Comparison of ENCODE assay signal across 8 cellular contexts in the genomic region with DNA sequence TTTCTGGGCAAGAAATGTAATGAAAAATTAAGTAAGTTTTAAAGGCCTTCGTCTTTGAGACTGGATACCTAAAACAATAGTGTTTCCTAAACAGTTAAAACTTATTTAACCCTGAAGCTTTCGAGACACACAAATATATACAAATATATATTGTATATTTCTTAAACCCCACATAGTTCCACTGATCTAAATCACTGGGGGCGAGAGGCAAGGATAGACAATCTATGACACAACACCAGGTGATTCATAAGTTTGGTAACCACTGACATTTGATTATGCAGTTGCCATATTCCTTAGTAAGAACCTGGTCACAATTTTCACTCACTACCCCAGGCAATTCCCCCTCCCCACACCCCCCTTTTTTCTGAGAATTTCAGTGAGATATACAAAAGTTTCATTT. TPM values are rescaled to one million over a fixed set of nuclear protein-coding genes. Genes with fewer than 3 reads are reported as not detected.
DNase-seq lines count a peak whose midpoint lies in the region; ATAC-seq and TF ChIP-seq lines count a peak whose summit lies in the region.

No MANE protein-coding gene starts in this region.

- peaks cover 54% of the 10 kb centered on the region for H3K79me2 ChIP-seq in mammary epithelial cell (ENCODE audit: insufficient read depth, low read length)

- H3K36me3 Mint-ChIP-seq in Caco-2 (ENCODE audit: insufficient read depth, unreplicated experiment), result peaks cover 48% of the 10 kb centered on the region

- WGBS in mammary epithelial cell (ENCODE audit: low coverage, missing lambda C conversion rate), result 21% methylated on average over 3 of the region's 3 CpGs

- H3K9me3 Mint-ChIP-seq in Caco-2 (ENCODE audit: unreplicated experiment), result no peaks in the 10 kb centered on the region

- no TSS peak for BruUV-seq in Caco-2 (replicated peaks; lab: Mats Ljungman, UMichigan)
- BruUV-seq in mammary epithelial cell (replicated peaks; lab: Mats Ljungman, UMichigan), result TSS peak; percentile 46

- dilution Hi-C loops in mammary epithelial cell (cut with HindIII; ENCODE audit: low sequenced_read_pairs), result no loop called here

- H3K27me3 ChIP-seq in Caco-2 (replicated peaks; ENCODE audit: control insufficient read depth, insufficient read depth, low read length) (no peaks in the 10 kb centered on the region), mammary epithelial cell (ENCODE audit: insufficient read depth, low read length) (no peaks in the 10 kb centered on the region), mononuclear cell (ENCODE audit: insufficient read depth, low read length) (no peaks in the 10 kb centered on the region)

- H3K4me3 ChIP-seq in Caco-2 (ENCODE audit: low read depth, low read length) (peak overlapping the region; percentile 41), mammary epithelial cell (replicated peaks in 1 of 3; ENCODE audit: insufficient read depth in 1 of 3, low read depth in 2 of 3, low read length in 3 of 3) (peak overlapping the region; percentile 38 to 89 (median 82)), mononuclear cell (ENCODE audit: low read length) (peak overlapping the region; percentile 61)

- intact Hi-C loops in Caco-2 (cut with micrococcal nuclease; ENCODE audit: unreplicated experiment), result no loop called here
- intact Hi-C loops in mammary epithelial cell (cut with micrococcal nuclease), result no loop called here

- POLR2A ChIA-PET in Caco-2 (lab: Charles Lee), result interaction anchor here (1.1 kb wide), 1 partner anchor 44 kb away, joined by 6 read pairs; a partner anchor contains a TSS

- no peak overlapping the region for H2AFZ ChIP-seq in mammary epithelial cell (ENCODE audit: low read depth, low read length)

- in situ Hi-C loops in mammary epithelial cell (cut with MboI; ENCODE audit: low sequenced_read_pairs in 2 of 2), result loop anchor here in 1 of 2 donors (25.0 kb wide), 1 partner anchor 93 kb away; the partner anchor contains the start of genes MTMR11 and SF3B4

- CTCF ChIA-PET in Caco-2 (lab: Charles Lee) (no interaction called here), mammary epithelial cell (lab: Charles Lee; ENCODE audit: low non-redundant PET) (no interaction called here)

- ATAC-seq in GM21367 (IDR thresholded peaks at IDR 0.05; ENCODE audit: unreplicated experiment) (no peak), HG02759 (IDR thresholded peaks at IDR 0.05; ENCODE audit: unreplicated experiment) (no peak)

- peak overlapping the region; percentile 89 for H3K27ac ChIP-seq in mammary epithelial cell (ENCODE audit: insufficient read depth, low read depth, low read length)

- H3K36me3 ChIP-seq in Caco-2 (ENCODE audit: control insufficient read depth, insufficient read depth, low read length), result no peaks in the 10 kb centered on the region; the same call in 1 of the 2 replicates
- no peaks in the 10 kb centered on the region for H3K36me3 ChIP-seq in mammary epithelial cell (ENCODE audit: insufficient read depth, low read length)

- H3K4me2 ChIP-seq in mammary epithelial cell (ENCODE audit: insufficient read depth, low read depth, low read length), result peak overlapping the region; percentile 81

- peak overlapping the region; percentile 87 for H3K27ac Mint-ChIP-seq in Caco-2 (ENCODE audit: unreplicated experiment)

- H3K9me3 ChIP-seq in Caco-2, result no peaks in the 10 kb centered on the region
- no peaks in the 10 kb centered on the region for H3K9me3 ChIP-seq in mammary epithelial cell (replicated peaks; ENCODE audit: insufficient read depth, low read length)
- no peaks in the 10 kb centered on the region for H3K9me3 ChIP-seq in mononuclear cell (ENCODE audit: low read depth, low read length)

- H3K4me3 Mint-ChIP-seq in Caco-2 (ENCODE audit: unreplicated experiment), result peak overlapping the region; percentile 84

- H3K4me1 ChIP-seq in Caco-2 (peaks cover 42% of the 10 kb centered on the region), mammary epithelial cell (ENCODE audit: insufficient read depth, low read length) (peaks cover 36% of the 10 kb centered on the region), mononuclear cell (ENCODE audit: insufficient read depth, low read length) (peaks cover 48% of the 10 kb centered on the region)

- TF ChIP-seq CTCF in Caco-2 (IDR thresholded peaks at IDR 0.05; ENCODE audit: insufficient read depth in 1 of 2, low read depth in 1 of 2, low read length in 1 of 2, severe bottlenecking in 1 of 2, unreplicated experiment in 1 of 2), result no peak
- no peak for TF ChIP-seq CTCF in mammary epithelial cell (conservative IDR thresholded peaks at IDR 0.05 in 1 of 2, IDR thresholded peaks at IDR 0.05 in 1 of 2; ENCODE audit: extremely low read depth in 1 of 2, insufficient read depth in 1 of 2, low read depth in 1 of 2, low read length in 2 of 2)

- H3K27me3 Mint-ChIP-seq in Caco-2 (ENCODE audit: insufficient read depth, unreplicated experiment), result no peaks in the 10 kb centered on the region

- no peaks in the 10 kb centered on the region for H4K20me1 ChIP-seq in mammary epithelial cell (ENCODE audit: insufficient read depth, low read length)

- peaks cover 26% of the 10 kb centered on the region for H3K4me1 Mint-ChIP-seq in Caco-2 (ENCODE audit: low read depth, unreplicated experiment)

- DNase-seq in Caco-2 (peak in 1 of 2 experiments; percentile 2), NCI-H226 (peak; percentile 24), mammary epithelial cell (peak; percentile 66), SHP77 (lab: John Stamatoyannopoulos, UW) (no peak), NCI-H345 treated with DMSO at 0.1 percent for 48 hours (lab: John Stamatoyannopoulos, UW; ENCODE audit: unreplicated experiment) (no peak)

- H3K9ac ChIP-seq in mammary epithelial cell (ENCODE audit: insufficient read depth, low read length), result peak overlapping the region; percentile 90

RNA-seq across cellular contexts. Expression of gene BOLA1, which starts 55.3 kb away (rescaled TPM):
- total RNA-seq in Caco-2 (2022), result 22.7 and 22.9 TPM in 2 replicates
- total RNA-seq in mammary epithelial cell, result 10 to 100 TPM in 1 of 2 donors, 1 to 10 TPM in 1; 7.7 to 15.8 TPM
- 13.8 TPM for polyA plus RNA-seq in mammary epithelial cell
- not detected for polyA minus RNA-seq in mammary epithelial cell
- 4.0 TPM for total RNA-seq in mononuclear cell

Comparison
In these comparisons a context has a peak if more than half of its experiments do, and no peak if none do; other contexts are left out.
1. DNase-seq: peak in NCI-H226 (single experiment) and mammary epithelial cell (single experiment); none in SHP77 (0 of 2) and NCI-H345 treated with DMSO at 0.1 percent for 48 hours (single experiment).
2. Peak in every context shown above with its lines, with median percentiles within 50 percentile points of each other: H3K4me3 ChIP-seq.